ENCODE assay signal across 21 cellular contexts in genomic region chr2:167177196-167177595, GRCh38.
DNase-seq lines count a peak whose midpoint lies in the region; FAIRE-seq and TF ChIP-seq lines count a peak whose summit lies in the region.
"Had no signal": no experiment of that assay in that cellular context is flagged by ENCODE, and none has a peak within 500 bp of the region (broad histone marks: within the 10 kb centered on the region; RNA-seq: fewer than 3 reads in every experiment).

No MANE protein-coding gene starts in this region.

- no peak for DNase-seq in mammary epithelial cell
- DNase-seq in MCF 10A (ENCODE audit: unreplicated experiment), result no peak
- DNase-seq in cardiac fibroblast (ENCODE audit: low read depth in 2 of 2), result peak; percentile 49 to 72
- DNase-seq in fibroblast of pulmonary artery (ENCODE audit: low read depth), result peak; percentile 70
- no peak for DNase-seq in small intestine
- DNase-seq in urothelium cell line (ENCODE audit: low spot score), result no peak
- no peak for DNase-seq in activated T-cell treated with anti-CD3 and anti-CD28 coated beads for 4 hours
- no peak for DNase-seq in progenitor cell of endocrine pancreas (ENCODE audit: low spot score, unreplicated experiment)
- DNase-seq: DMS 273 treated with DMSO at 0.1 percent for 48 hours, NCI-H1105 treated with DMSO at 0.1 percent for 48 hours, NCI-H1930, NCI-H2171, NCI-H510A, Right ventricle myocardium superior had no signal

- intact Hi-C loops in mammary epithelial cell (cut with micrococcal nuclease) (no loop called here), MCF 10A (cut with micrococcal nuclease) (no loop called here)

- H3K27me3 ChIP-seq in mammary epithelial cell (ENCODE audit: insufficient read depth, low read length) (no peaks in the 10 kb centered on the region), small intestine (ENCODE audit: control insufficient read depth in 2 of 2, insufficient read depth in 2 of 2, low read length in 2 of 2) (no peaks in the 10 kb centered on the region)
- H3K27me3 ChIP-seq: BLaER1 treated with 17β-estradiol and CSF1 and Interleukin-3, amounts not matched to agents 10 nM and 100 nM had no signal

- CTCF ChIA-PET in mammary epithelial cell (lab: Charles Lee; ENCODE audit: low non-redundant PET) (no interaction called here), MCF 10A (lab: Yijun Ruan, JAX) (interaction anchor here (0.6 kb wide), 1 partner anchor 26 kb away, joined by 4 read pairs; no protein-coding TSS in a partner anchor)

- H3K9me3 ChIP-seq in mammary epithelial cell (replicated peaks; ENCODE audit: insufficient read depth, low read length) (no peaks in the 10 kb centered on the region), small intestine (ENCODE audit: control insufficient read depth, low read depth) (no peaks in the 10 kb centered on the region)

- TF ChIP-seq CTCF in mammary epithelial cell (conservative IDR thresholded peaks at IDR 0.05 in 1 of 2, IDR thresholded peaks at IDR 0.05 in 1 of 2; ENCODE audit: extremely low read depth in 1 of 2, insufficient read depth in 1 of 2, low read depth in 1 of 2, low read length in 2 of 2), result no peak
- no peak for TF ChIP-seq CTCF in MCF 10A (IDR thresholded peaks at IDR 0.05; ENCODE audit: unreplicated experiment)
- TF ChIP-seq CTCF in cardiac fibroblast (IDR thresholded peaks at IDR 0.05; ENCODE audit: low read depth, low read length), result no peak
- no peak for TF ChIP-seq CTCF in fibroblast of pulmonary artery (IDR thresholded peaks at IDR 0.05; ENCODE audit: low read length, missing control alignments)
- TF ChIP-seq CTCF in progenitor cell of endocrine pancreas (IDR thresholded peaks at IDR 0.05; ENCODE audit: unreplicated experiment), result no peak

- no peak overlapping the region for H3K4me3 ChIP-seq in mammary epithelial cell (replicated peaks in 1 of 3; ENCODE audit: insufficient read depth in 1 of 3, low read depth in 2 of 3, low read length in 3 of 3)
- H3K4me3 ChIP-seq in cardiac fibroblast (replicated peaks in 1 of 2; ENCODE audit: low read depth in 2 of 2, low read length in 2 of 2), result no peak overlapping the region
- H3K4me3 ChIP-seq in fibroblast of pulmonary artery (replicated peaks; ENCODE audit: low read depth, low read length), result no peak overlapping the region
- H3K4me3 ChIP-seq in small intestine (ENCODE audit: low read depth in 1 of 2, low read length in 2 of 2), result no peak overlapping the region
- H3K4me3 ChIP-seq: BLaER1 treated with 17β-estradiol and CSF1 and Interleukin-3, amounts not matched to agents 10 nM and 100 nM; GM12878; GM23338 had no signal

- H3K4me3 Mint-ChIP-seq in MCF 10A (ENCODE audit: unreplicated experiment) (no peak overlapping the region), progenitor cell of endocrine pancreas (ENCODE audit: low read depth) (no peak overlapping the region)
- H3K4me3 Mint-ChIP-seq: GM23338 had no signal

- BruUV-seq in mammary epithelial cell (replicated peaks; lab: Mats Ljungman, UMichigan), result no TSS peak
- BruUV-seq in MCF 10A (replicated peaks; lab: Mats Ljungman, UMichigan), result no TSS peak

- H3K4me2 ChIP-seq in mammary epithelial cell (ENCODE audit: insufficient read depth, low read depth, low read length), result no peak overlapping the region
- H3K4me2 ChIP-seq: BLaER1 treated with 17β-estradiol and CSF1 and Interleukin-3, amounts not matched to agents 10 nM and 100 nM; GM23338; KMS-11 had no signal

- H3K4me1 ChIP-seq in mammary epithelial cell (ENCODE audit: insufficient read depth, low read length) (peaks cover 13% of the 10 kb centered on the region), small intestine (ENCODE audit: control insufficient read depth in 2 of 2, insufficient read depth in 1 of 2, low read depth in 1 of 2, low read length in 1 of 2) (no peaks in the 10 kb centered on the region)
- H3K4me1 ChIP-seq: BLaER1 treated with 17β-estradiol and CSF1 and Interleukin-3, amounts not matched to agents 10 nM and 100 nM had no signal

- no peaks in the 10 kb centered on the region for H3K79me2 ChIP-seq in mammary epithelial cell (ENCODE audit: insufficient read depth, low read length)

- peak overlapping the region; percentile 64 for H2AFZ ChIP-seq in mammary epithelial cell (ENCODE audit: low read depth, low read length)
- H2AFZ ChIP-seq: GM23338 had no signal

- no peak overlapping the region for H3K27ac ChIP-seq in mammary epithelial cell (ENCODE audit: insufficient read depth, low read depth, low read length)
- H3K27ac ChIP-seq in small intestine (ENCODE audit: low read depth in 1 of 2, low read length in 1 of 2), result no peak overlapping the region
- H3K27ac ChIP-seq: 22Rv1; BLaER1 treated with 17β-estradiol and CSF1 and Interleukin-3, amounts not matched to agents 10 nM and 100 nM; HL-60; KMS-11 had no signal

- in situ Hi-C loops in mammary epithelial cell (cut with MboI; ENCODE audit: low sequenced_read_pairs in 2 of 2), result no loop called here

- peaks cover 17% of the 10 kb centered on the region for H3K9me3 Mint-ChIP-seq in MCF 10A (ENCODE audit: unreplicated experiment)
- peaks cover 16% of the 10 kb centered on the region for H3K9me3 Mint-ChIP-seq in progenitor cell of endocrine pancreas (ENCODE audit: low read depth)

- H3K9ac ChIP-seq in mammary epithelial cell (ENCODE audit: insufficient read depth, low read length), result no peak overlapping the region
- H3K9ac ChIP-seq: BLaER1 treated with 17β-estradiol and CSF1 and Interleukin-3, amounts not matched to agents 10 nM and 100 nM; KMS-11 had no signal

- no peak overlapping the region for H3K27ac Mint-ChIP-seq in MCF 10A (ENCODE audit: low read depth, unreplicated experiment)
- no peak overlapping the region for H3K27ac Mint-ChIP-seq in progenitor cell of endocrine pancreas
- H3K27ac Mint-ChIP-seq: GM23338 had no signal

- H3K36me3 ChIP-seq in mammary epithelial cell (ENCODE audit: insufficient read depth, low read length) (no peaks in the 10 kb centered on the region), small intestine (ENCODE audit: control insufficient read depth in 2 of 2, insufficient read depth in 2 of 2, low read length in 2 of 2) (no peaks in the 10 kb centered on the region)
- H3K36me3 ChIP-seq: BLaER1 treated with 17β-estradiol and CSF1 and Interleukin-3, amounts not matched to agents 10 nM and 100 nM had no signal

- H3K36me3 Mint-ChIP-seq in MCF 10A (ENCODE audit: insufficient read depth, unreplicated experiment), result no peaks in the 10 kb centered on the region
- H3K36me3 Mint-ChIP-seq in progenitor cell of endocrine pancreas (ENCODE audit: insufficient read depth), result peaks cover 5% of the 10 kb centered on the region

- dilution Hi-C loops in mammary epithelial cell (cut with HindIII; ENCODE audit: low sequenced_read_pairs), result no loop called here

- FAIRE-seq in small intestine (lab: Jason Lieb, UNC), result peak; percentile 47
- FAIRE-seq in urothelium cell line (lab: Jason Lieb, UNC), result no peak
- FAIRE-seq: GM12878, GM19239 had no signal

- no peaks in the 10 kb centered on the region for H4K20me1 ChIP-seq in mammary epithelial cell (ENCODE audit: insufficient read depth, low read length)
- H4K20me1 ChIP-seq: BLaER1 treated with 17β-estradiol and CSF1 and Interleukin-3, amounts not matched to agents 10 nM and 100 nM had no signal

- H3K27me3 Mint-ChIP-seq in MCF 10A (ENCODE audit: insufficient read depth, unreplicated experiment) (no peaks in the 10 kb centered on the region), progenitor cell of endocrine pancreas (no peaks in the 10 kb centered on the region)

- H3K4me1 Mint-ChIP-seq in MCF 10A (ENCODE audit: insufficient read depth, unreplicated experiment), result peaks cover 7% of the 10 kb centered on the region
- peaks cover 6% of the 10 kb centered on the region for H3K4me1 Mint-ChIP-seq in progenitor cell of endocrine pancreas (ENCODE audit: low read depth)
- H3K4me1 Mint-ChIP-seq: GM23338 had no signal

- POLR2A ChIA-PET in MCF 10A (lab: Yijun Ruan, JAX), result no interaction called here

Comparison
In these comparisons a context has a peak if more than half of its experiments do, and no peak if none do; other contexts are left out.
1. DNase-seq: peak in cardiac fibroblast (2 of 2) and fibroblast of pulmonary artery (single experiment); none in mammary epithelial cell (single experiment), MCF 10A (single experiment), small intestine (single experiment), urothelium cell line (single experiment), activated T-cell treated with anti-CD3 and anti-CD28 coated beads for 4 hours (single experiment) and progenitor cell of endocrine pancreas (single experiment).